Comparison of ENCODE assay signal across 14 cellular contexts in genomic region chr6:50922579-50923525, GRCh38.
"Had no signal": no experiment of that assay in that cellular context is flagged by ENCODE, and none has a peak within 500 bp of the region (broad histone marks: within the 10 kb centered on the region; RNA-seq: fewer than 3 reads in every experiment).

No MANE protein-coding gene starts in this region.

- H3K27ac ChIP-seq: adrenal gland, ovary, thyroid gland, uterus had no signal

- H3K4me3 ChIP-seq: adrenal gland, gastroesophageal sphincter, ovary, thyroid gland, uterus had no signal

- H3K4me3 Mint-ChIP-seq: activated CD4-positive, alpha-beta memory T cell treated with anti-CD3 and anti-CD28 coated beads for 36 hours; nephron; stimulated activated naive CD8-positive, alpha-beta T cell treated with anti-CD3 and anti-CD28 coated beads, Interleukin-15, amount 100 ng/mL, for 72 hours had no signal

- H3K27me3 Mint-ChIP-seq: activated CD4-positive, alpha-beta memory T cell treated with anti-CD3 and anti-CD28 coated beads for 36 hours; stimulated activated naive CD8-positive, alpha-beta T cell treated with anti-CD3 and anti-CD28 coated beads, Interleukin-15, amount 100 ng/mL, for 72 hours had no signal

- H3K9me3 ChIP-seq: adrenal gland, ovary, thyroid gland, uterus had no signal

- H3K4me1 Mint-ChIP-seq: nephron; stimulated activated naive CD8-positive, alpha-beta T cell treated with anti-CD3 and anti-CD28 coated beads, Interleukin-15, amount 100 ng/mL, for 72 hours had no signal

- DNase-seq: activated CD4-positive, alpha-beta memory T cell treated with anti-CD3 and anti-CD28 coated beads for 36 hours; activated naive CD4-positive, alpha-beta T cell treated with Interleukin-2 at 50 U/mL for 16 hours; adrenal gland; cerebellar nuclear complex; left ventricle myocardium superior; mesenchymal stem cell; ovary; stimulated activated CD4-positive, alpha-beta T cell treated with anti-CD3 and anti-CD28 coated beads, Interleukin-15, amount 100 ng/mL, for 24 hours; stimulated activated CD4-positive, alpha-beta T cell treated with anti-CD3 and anti-CD28 coated beads, Interleukin-4, amount 100 ng/mL, for 24 hours; stimulated activated naive CD8-positive, alpha-beta T cell treated with anti-CD3 and anti-CD28 coated beads, Interleukin-15, amount 100 ng/mL, for 72 hours; thyroid gland; uterus had no signal

- H3K4me1 ChIP-seq: adrenal gland, gastroesophageal sphincter, thyroid gland, uterus had no signal

- H3K27ac Mint-ChIP-seq: activated CD4-positive, alpha-beta memory T cell treated with anti-CD3 and anti-CD28 coated beads for 36 hours; nephron; stimulated activated naive CD8-positive, alpha-beta T cell treated with anti-CD3 and anti-CD28 coated beads, Interleukin-15, amount 100 ng/mL, for 72 hours had no signal

- ATAC-seq: gastroesophageal sphincter; left ventricle myocardium superior; stimulated activated naive CD8-positive, alpha-beta T cell treated with anti-CD3 and anti-CD28 coated beads, Interleukin-15, amount 100 ng/mL, for 72 hours had no signal

- H3K27me3 ChIP-seq: adrenal gland, gastroesophageal sphincter, ovary, thyroid gland, uterus had no signal

- H3K36me3 Mint-ChIP-seq: activated CD4-positive, alpha-beta memory T cell treated with anti-CD3 and anti-CD28 coated beads for 36 hours had no signal

- H3K36me3 ChIP-seq: adrenal gland, gastroesophageal sphincter, ovary, thyroid gland, uterus had no signal
